In genomic region chr11:94100253-94100652, GRCh38 we compare ENCODE assay signal across 1 cellular context.
TF ChIP-seq lines count a peak whose summit lies in the region.

No MANE protein-coding gene starts in this region.

TF ChIP-seq in H1, 55 proteins besides CTCF, POLR2A, EP300 and RAD21 (continued from another document):
- TF ChIP-seq, protein P1, sequence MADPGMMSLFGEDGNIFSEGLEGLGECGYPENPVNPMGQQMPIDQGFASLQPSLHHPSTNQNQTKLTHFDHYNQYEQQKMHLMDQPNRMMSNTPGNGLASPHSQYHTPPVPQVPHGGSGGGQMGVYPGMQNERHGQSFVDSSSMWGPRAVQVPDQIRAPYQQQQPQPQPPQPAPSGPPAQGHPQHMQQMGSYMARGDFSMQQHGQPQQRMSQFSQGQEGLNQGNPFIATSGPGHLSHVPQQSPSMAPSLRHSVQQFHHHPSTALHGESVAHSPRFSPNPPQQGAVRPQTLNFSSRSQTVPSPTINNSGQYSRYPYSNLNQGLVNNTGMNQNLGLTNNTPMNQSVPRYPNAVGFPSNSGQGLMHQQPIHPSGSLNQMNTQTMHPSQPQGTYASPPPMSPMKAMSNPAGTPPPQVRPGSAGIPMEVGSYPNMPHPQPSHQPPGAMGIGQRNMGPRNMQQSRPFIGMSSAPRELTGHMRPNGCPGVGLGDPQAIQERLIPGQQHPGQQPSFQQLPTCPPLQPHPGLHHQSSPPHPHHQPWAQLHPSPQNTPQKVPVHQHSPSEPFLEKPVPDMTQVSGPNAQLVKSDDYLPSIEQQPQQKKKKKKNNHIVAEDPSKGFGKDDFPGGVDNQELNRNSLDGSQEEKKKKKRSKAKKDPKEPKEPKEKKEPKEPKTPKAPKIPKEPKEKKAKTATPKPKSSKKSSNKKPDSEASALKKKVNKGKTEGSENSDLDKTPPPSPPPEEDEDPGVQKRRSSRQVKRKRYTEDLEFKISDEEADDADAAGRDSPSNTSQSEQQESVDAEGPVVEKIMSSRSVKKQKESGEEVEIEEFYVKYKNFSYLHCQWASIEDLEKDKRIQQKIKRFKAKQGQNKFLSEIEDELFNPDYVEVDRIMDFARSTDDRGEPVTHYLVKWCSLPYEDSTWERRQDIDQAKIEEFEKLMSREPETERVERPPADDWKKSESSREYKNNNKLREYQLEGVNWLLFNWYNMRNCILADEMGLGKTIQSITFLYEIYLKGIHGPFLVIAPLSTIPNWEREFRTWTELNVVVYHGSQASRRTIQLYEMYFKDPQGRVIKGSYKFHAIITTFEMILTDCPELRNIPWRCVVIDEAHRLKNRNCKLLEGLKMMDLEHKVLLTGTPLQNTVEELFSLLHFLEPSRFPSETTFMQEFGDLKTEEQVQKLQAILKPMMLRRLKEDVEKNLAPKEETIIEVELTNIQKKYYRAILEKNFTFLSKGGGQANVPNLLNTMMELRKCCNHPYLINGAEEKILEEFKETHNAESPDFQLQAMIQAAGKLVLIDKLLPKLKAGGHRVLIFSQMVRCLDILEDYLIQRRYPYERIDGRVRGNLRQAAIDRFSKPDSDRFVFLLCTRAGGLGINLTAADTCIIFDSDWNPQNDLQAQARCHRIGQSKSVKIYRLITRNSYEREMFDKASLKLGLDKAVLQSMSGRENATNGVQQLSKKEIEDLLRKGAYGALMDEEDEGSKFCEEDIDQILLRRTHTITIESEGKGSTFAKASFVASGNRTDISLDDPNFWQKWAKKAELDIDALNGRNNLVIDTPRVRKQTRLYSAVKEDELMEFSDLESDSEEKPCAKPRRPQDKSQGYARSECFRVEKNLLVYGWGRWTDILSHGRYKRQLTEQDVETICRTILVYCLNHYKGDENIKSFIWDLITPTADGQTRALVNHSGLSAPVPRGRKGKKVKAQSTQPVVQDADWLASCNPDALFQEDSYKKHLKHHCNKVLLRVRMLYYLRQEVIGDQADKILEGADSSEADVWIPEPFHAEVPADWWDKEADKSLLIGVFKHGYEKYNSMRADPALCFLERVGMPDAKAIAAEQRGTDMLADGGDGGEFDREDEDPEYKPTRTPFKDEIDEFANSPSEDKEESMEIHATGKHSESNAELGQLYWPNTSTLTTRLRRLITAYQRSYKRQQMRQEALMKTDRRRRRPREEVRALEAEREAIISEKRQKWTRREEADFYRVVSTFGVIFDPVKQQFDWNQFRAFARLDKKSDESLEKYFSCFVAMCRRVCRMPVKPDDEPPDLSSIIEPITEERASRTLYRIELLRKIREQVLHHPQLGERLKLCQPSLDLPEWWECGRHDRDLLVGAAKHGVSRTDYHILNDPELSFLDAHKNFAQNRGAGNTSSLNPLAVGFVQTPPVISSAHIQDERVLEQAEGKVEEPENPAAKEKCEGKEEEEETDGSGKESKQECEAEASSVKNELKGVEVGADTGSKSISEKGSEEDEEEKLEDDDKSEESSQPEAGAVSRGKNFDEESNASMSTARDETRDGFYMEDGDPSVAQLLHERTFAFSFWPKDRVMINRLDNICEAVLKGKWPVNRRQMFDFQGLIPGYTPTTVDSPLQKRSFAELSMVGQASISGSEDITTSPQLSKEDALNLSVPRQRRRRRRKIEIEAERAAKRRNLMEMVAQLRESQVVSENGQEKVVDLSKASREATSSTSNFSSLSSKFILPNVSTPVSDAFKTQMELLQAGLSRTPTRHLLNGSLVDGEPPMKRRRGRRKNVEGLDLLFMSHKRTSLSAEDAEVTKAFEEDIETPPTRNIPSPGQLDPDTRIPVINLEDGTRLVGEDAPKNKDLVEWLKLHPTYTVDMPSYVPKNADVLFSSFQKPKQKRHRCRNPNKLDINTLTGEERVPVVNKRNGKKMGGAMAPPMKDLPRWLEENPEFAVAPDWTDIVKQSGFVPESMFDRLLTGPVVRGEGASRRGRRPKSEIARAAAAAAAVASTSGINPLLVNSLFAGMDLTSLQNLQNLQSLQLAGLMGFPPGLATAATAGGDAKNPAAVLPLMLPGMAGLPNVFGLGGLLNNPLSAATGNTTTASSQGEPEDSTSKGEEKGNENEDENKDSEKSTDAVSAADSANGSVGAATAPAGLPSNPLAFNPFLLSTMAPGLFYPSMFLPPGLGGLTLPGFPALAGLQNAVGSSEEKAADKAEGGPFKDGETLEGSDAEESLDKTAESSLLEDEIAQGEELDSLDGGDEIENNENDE (IDR thresholded peaks at IDR 0.05; ENCODE audit: insufficient replicate concordance, low read length) = no peak
- no peak for TF ChIP-seq CBX5 (IDR thresholded peaks at IDR 0.05; ENCODE audit: low read depth, low read length)
- TF ChIP-seq NRF1 (IDR thresholded peaks at IDR 0.05; ENCODE audit: low read depth, low read length) = no peak
- TF ChIP-seq SIN3A (conservative IDR thresholded peaks at IDR 0.05 in 1 of 2, IDR thresholded peaks at IDR 0.05 in 1 of 2; ENCODE audit: low read depth in 1 of 2, low read length in 2 of 2) = no peak
- no peak for TF ChIP-seq ATF2 (IDR thresholded peaks at IDR 0.05; ENCODE audit: low read length)
- TF ChIP-seq SAP30 (IDR thresholded peaks at IDR 0.05; ENCODE audit: insufficient read depth, insufficient replicate concordance, low read length) = no peak
- TF ChIP-seq, protein P2, sequence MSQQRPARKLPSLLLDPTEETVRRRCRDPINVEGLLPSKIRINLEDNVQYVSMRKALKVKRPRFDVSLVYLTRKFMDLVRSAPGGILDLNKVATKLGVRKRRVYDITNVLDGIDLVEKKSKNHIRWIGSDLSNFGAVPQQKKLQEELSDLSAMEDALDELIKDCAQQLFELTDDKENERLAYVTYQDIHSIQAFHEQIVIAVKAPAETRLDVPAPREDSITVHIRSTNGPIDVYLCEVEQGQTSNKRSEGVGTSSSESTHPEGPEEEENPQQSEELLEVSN (IDR thresholded peaks at IDR 0.05) = no peak
- no peak for TF ChIP-seq SP2 (IDR thresholded peaks at IDR 0.05; ENCODE audit: low read length)
- TF ChIP-seq TEAD4 (IDR thresholded peaks at IDR 0.05; ENCODE audit: low read depth, low read length) = no peak
- no peak for TF ChIP-seq CHD1 (IDR thresholded peaks at IDR 0.05; ENCODE audit: low read depth, low read length)
- TF ChIP-seq EZH2 (IDR thresholded peaks at IDR 0.05; ENCODE audit: low read depth, low read length, severe bottlenecking) = no peak
- no peak for TF ChIP-seq CTBP2 (IDR thresholded peaks at IDR 0.05; ENCODE audit: borderline replicate concordance, insufficient read depth, insufficient read length, low read length)
- TF ChIP-seq USF2 (IDR thresholded peaks at IDR 0.05; ENCODE audit: low read length) = no peak
- TF ChIP-seq ZNF274 (IDR thresholded peaks at IDR 0.05; ENCODE audit: borderline replicate concordance, extremely low read depth, low read length) = no peak
- TF ChIP-seq KDM1A (IDR thresholded peaks at IDR 0.05; ENCODE audit: borderline replicate concordance, low read length) = no peak
- no peak for TF ChIP-seq SIX5 (IDR thresholded peaks at IDR 0.05; ENCODE audit: low read depth, low read length)
